Comparison of ENCODE assay signal across 7 cellular contexts in genomic region chr13:49110122-49110831, GRCh38.
DNase-seq lines count a peak whose midpoint lies in the region; FAIRE-seq and TF ChIP-seq lines count a peak whose summit lies in the region.

No MANE protein-coding gene starts in this region.

- H3K27me3 ChIP-seq in OCI-LY3 (ENCODE audit: low read depth, low read length) = no peaks in the 10 kb centered on the region
- no peaks in the 10 kb centered on the region for H3K27me3 ChIP-seq in mucosa of stomach (ENCODE audit: control insufficient read depth, insufficient read depth, low read length)

- peak; percentile 95 for FAIRE-seq in GM18507 (lab: Jason Lieb, UNC)

- H3K36me3 ChIP-seq in OCI-LY3 (replicated peaks; ENCODE audit: low read depth, low read length) (peaks cover under 1% of the 10 kb centered on the region), mucosa of stomach (ENCODE audit: control insufficient read depth, insufficient read depth, low read length) (no peaks in the 10 kb centered on the region)

- H3K27ac ChIP-seq in OCI-LY3 (ENCODE audit: low read length) = peak overlapping the region; percentile 35; the same call in 1 of the 2 replicates

- TF ChIP-seq CTCF in OCI-LY3 (IDR thresholded peaks at IDR 0.05; ENCODE audit: low read depth, low read length) = no peak

- DNase-seq in GM18507 (ENCODE audit: extremely low spot score, insufficient read length, low read depth) (peak; percentile 47), HT1080 (ENCODE audit: low read depth) (peak; percentile 91), activated T-cell treated with anti-CD3 and anti-CD28 coated beads for 4 hours (peak; percentile 55), erythroblast (lab: John Stamatoyannopoulos, UW) (peak; percentile 92 to 93)
- peak; percentile 57 for DNase-seq in stimulated activated CD8-positive, alpha-beta memory T cell treated with anti-CD3 and anti-CD28 coated beads, Interleukin-4, amount 100 ng/mL, for 24 hours (ENCODE audit: low read depth)

- H3K9ac ChIP-seq in OCI-LY3 (ENCODE audit: low read length) (peak overlapping the region; percentile 75), mucosa of stomach (ENCODE audit: low read length) (peak overlapping the region; percentile 82)

- H3K4me3 ChIP-seq in OCI-LY3 (ENCODE audit: low read length) = peak overlapping the region; percentile 87
- peak overlapping the region; percentile 95 for H3K4me3 ChIP-seq in mucosa of stomach (ENCODE audit: low read length)

- H3K9me3 ChIP-seq in OCI-LY3 (ENCODE audit: insufficient read depth, low read length) = no peaks in the 10 kb centered on the region
- H3K9me3 ChIP-seq in mucosa of stomach (ENCODE audit: control insufficient read depth, low read length) = no peaks in the 10 kb centered on the region

- H3K79me2 ChIP-seq in OCI-LY3 (ENCODE audit: low read length) = peaks cover 12% of the 10 kb centered on the region

- peak overlapping the region; percentile 90 for H2AFZ ChIP-seq in OCI-LY3 (ENCODE audit: low read depth, low read length)

- peak; percentile 61 for TF ChIP-seq POLR2A in erythroblast (IDR thresholded peaks at IDR 0.05; ENCODE audit: low read length)

- peak overlapping the region; percentile 78 for H3K4me2 ChIP-seq in OCI-LY3 (ENCODE audit: low read length)

- H3K4me1 ChIP-seq in OCI-LY3 (ENCODE audit: low read length) (peaks cover 11% of the 10 kb centered on the region), mucosa of stomach (ENCODE audit: control insufficient read depth, insufficient read depth, low read length) (peaks cover 9% of the 10 kb centered on the region)

- no peaks in the 10 kb centered on the region for H4K20me1 ChIP-seq in OCI-LY3 (ENCODE audit: insufficient read depth, low read length)

Comparison
In these comparisons a context has a peak if more than half of its experiments do, and no peak if none do; other contexts are left out.
1. Peak in every context shown above with its lines: DNase-seq, H3K4me3 ChIP-seq and H3K27ac ChIP-seq.